Comparison of ENCODE assay signal across 31 cellular contexts in the genomic region with DNA sequence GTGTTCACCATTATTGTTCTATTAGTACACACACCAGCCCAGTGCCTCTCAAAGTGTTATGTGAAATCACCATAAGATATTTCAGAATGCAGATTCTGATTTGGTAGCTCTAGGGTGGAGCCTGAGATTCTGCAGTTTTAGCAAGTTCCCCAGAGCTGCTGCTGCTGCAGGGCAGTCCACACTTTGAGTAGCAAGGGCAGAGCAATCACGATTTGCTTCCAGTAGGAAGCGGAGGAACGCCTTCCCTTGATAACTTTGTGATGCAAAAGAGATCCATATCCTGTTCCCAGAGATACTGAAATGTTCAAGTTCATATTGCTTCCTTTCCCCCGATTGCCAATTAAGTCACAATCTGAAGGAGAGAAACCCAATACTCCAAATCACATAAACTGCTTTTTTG. TPM values are rescaled to one million over a fixed set of nuclear protein-coding genes. Genes with fewer than 3 reads are reported as not detected.
"Had no signal": no experiment of that assay in that cellular context is flagged by ENCODE, and none has a peak within 500 bp of the region (broad histone marks: within the 10 kb centered on the region; RNA-seq: fewer than 3 reads in every experiment).

No MANE protein-coding gene starts in this region.

- DNase-seq: activated CD4-positive, alpha-beta T cell treated with anti-CD3 and anti-CD28 coated beads for 36 hours; activated CD4-positive, alpha-beta T cell treated with anti-CD3 and anti-CD28 coated beads, Interleukin-2, amount 10 ng/mL, durations not matched to agents 7 days and 5 days; activated CD4-positive, alpha-beta T cell treated with anti-CD3 and anti-CD28 coated beads, Interleukin-2, amount 50 U/mL, for 48 hours; activated CD8-positive, alpha-beta T cell treated with anti-CD3 and anti-CD28 coated beads, Interleukin-2, amount 10 ng/mL, durations not matched to agents 7 days and 5 days; activated gamma-delta T cell; activated naive CD4-positive, alpha-beta T cell treated with Interleukin-2 at 50 U/mL for 16 hours; activated naive CD8-positive, alpha-beta T cell treated with anti-CD3 and anti-CD28 coated beads, Interleukin-2, amount 10 ng/mL, durations not matched to agents 7 days and 5 days; activated T-cell treated with anti-CD3 and anti-CD28 coated beads, Interleukin-2, amount 50 U/mL, for 24 hours; amygdala; body of pancreas; caudate nucleus; Kasumi-1; MM.1S; MV-4-11; NCI-H1092; NCI-H1436 treated with DMSO at 0.1 percent for 48 hours; NCI-H1694 treated with DMSO at 0.1 percent for 48 hours; NCI-H2029; NCI-H345; NCI-H524 treated with DMSO at 0.1 percent for 48 hours; PC-3; Peyer's patch; RPMI8226; SHP77 treated with DMSO at 0.1 percent for 48 hours; SK-N-SH had no signal

- H3K27ac ChIP-seq: body of pancreas, breast epithelium, Peyer's patch, SJSA1 had no signal

- H3K4me3 ChIP-seq: body of pancreas, breast epithelium, Peyer's patch, SJSA1 had no signal

- H3K4me1 ChIP-seq: body of pancreas, breast epithelium, SJSA1 had no signal

- H3K9me3 ChIP-seq: body of pancreas, breast epithelium, Peyer's patch, SJSA1, SK-N-SH had no signal

- ATAC-seq: activated CD4-positive, alpha-beta T cell treated with anti-CD3 and anti-CD28 coated beads for 36 hours; activated CD4-positive, CD25-positive, alpha-beta regulatory T cell treated with anti-CD3 and anti-CD28 coated beads, Interleukin-2, amount 50 U/mL, for 24 hours; activated CD8-positive, alpha-beta T cell treated with anti-CD3 and anti-CD28 coated beads, Interleukin-2, amount 10 ng/mL, durations not matched to agents 7 days and 5 days; body of pancreas; PC-3 had no signal

- H3K9ac ChIP-seq: SK-N-SH had no signal

- H3K27me3 ChIP-seq: body of pancreas, breast epithelium, Peyer's patch, SJSA1 had no signal

- H3K36me3 ChIP-seq: breast epithelium, Peyer's patch, SJSA1 had no signal

RNA-seq across cellular contexts. Expression of a gene that starts 57.9 kb away (rescaled TPM):
- total RNA-seq: activated CD4-positive, alpha-beta T cell treated with anti-CD3 and anti-CD28 coated beads for 36 hours; activated CD4-positive, alpha-beta T cell treated with anti-CD3 and anti-CD28 coated beads, Interleukin-2, amount 10 ng/mL, durations not matched to agents 7 days and 5 days; activated CD8-positive, alpha-beta T cell treated with anti-CD3 and anti-CD28 coated beads, Interleukin-2, amount 10 ng/mL, durations not matched to agents 7 days and 5 days; activated naive CD8-positive, alpha-beta T cell treated with anti-CD3 and anti-CD28 coated beads, Interleukin-2, amount 10 ng/mL, durations not matched to agents 7 days and 5 days; activated T-helper 2 cell treated with anti-CD3 and anti-CD28 coated beads, Interferon-gamma antibody, Interleukin-2, Interleukin-4, amounts not matched to agents 10 μg/mL and 5 μg/mL and 100 μg/mL, durations not matched to agents 14 hours and 24 hours and 36 hours; astrocyte; body of pancreas; breast epithelium; NCI-H460; PC-3; SJSA1 had no signal

RNA-seq across cellular contexts. Expression of a gene that starts 58.9 kb away (rescaled TPM):
- total RNA-seq: activated CD4-positive, alpha-beta T cell treated with anti-CD3 and anti-CD28 coated beads for 36 hours; activated CD4-positive, alpha-beta T cell treated with anti-CD3 and anti-CD28 coated beads, Interleukin-2, amount 10 ng/mL, durations not matched to agents 7 days and 5 days; activated CD8-positive, alpha-beta T cell treated with anti-CD3 and anti-CD28 coated beads, Interleukin-2, amount 10 ng/mL, durations not matched to agents 7 days and 5 days; activated naive CD8-positive, alpha-beta T cell treated with anti-CD3 and anti-CD28 coated beads, Interleukin-2, amount 10 ng/mL, durations not matched to agents 7 days and 5 days; activated T-helper 2 cell treated with anti-CD3 and anti-CD28 coated beads, Interferon-gamma antibody, Interleukin-2, Interleukin-4, amounts not matched to agents 10 μg/mL and 5 μg/mL and 100 μg/mL, durations not matched to agents 14 hours and 24 hours and 36 hours; astrocyte; NCI-H460; PC-3 had no signal
